Comparison of ENCODE assay signal across 16 cellular contexts in genomic region chr3:32431481-32431880, GRCh38. TPM values are rescaled to one million over a fixed set of nuclear protein-coding genes. Genes with fewer than 3 reads are reported as not detected.
DNase-seq lines count a peak whose midpoint lies in the region; ATAC-seq and TF ChIP-seq lines count a peak whose summit lies in the region.
"Had no signal": no experiment of that assay in that cellular context is flagged by ENCODE, and none has a peak within 500 bp of the region (broad histone marks: within the 10 kb centered on the region; RNA-seq: fewer than 3 reads in every experiment).

No MANE protein-coding gene starts in this region.

- peak overlapping the region; percentile 99 for H3K27ac Mint-ChIP-seq in activated CD4-positive, alpha-beta T cell treated with anti-CD3 and anti-CD28 coated beads for 36 hours
- H3K27ac Mint-ChIP-seq in CD8-positive, alpha-beta memory T cell, result peak overlapping the region; percentile 78 to 98 (median 96)
- H3K27ac Mint-ChIP-seq in activated T-helper 2 cell treated with anti-CD3 and anti-CD28 coated beads, Interferon-gamma antibody, Interleukin-2, Interleukin-4, amounts not matched to agents 10 μg/mL and 5 μg/mL and 100 μg/mL, durations not matched to agents 14 hours and 24 hours and 36 hours, result peak overlapping the region; percentile 99
- H3K27ac Mint-ChIP-seq in natural killer cell, result peak overlapping the region; percentile 52 to 62
- H3K27ac Mint-ChIP-seq: type B pancreatic cell had no signal

- peaks cover 10% of the 10 kb centered on the region for H3K36me3 Mint-ChIP-seq in activated CD4-positive, alpha-beta T cell treated with anti-CD3 and anti-CD28 coated beads for 36 hours (ENCODE audit: low read depth)
- peaks cover 0 to 3% (median 2%) of the 10 kb centered on the region in 3 donors for H3K36me3 Mint-ChIP-seq in CD8-positive, alpha-beta memory T cell
- peaks cover 14% of the 10 kb centered on the region for H3K36me3 Mint-ChIP-seq in activated T-helper 2 cell treated with anti-CD3 and anti-CD28 coated beads, Interferon-gamma antibody, Interleukin-2, Interleukin-4, amounts not matched to agents 10 μg/mL and 5 μg/mL and 100 μg/mL, durations not matched to agents 14 hours and 24 hours and 36 hours (ENCODE audit: low read depth)
- no peaks in the 10 kb centered on the region for H3K36me3 Mint-ChIP-seq in natural killer cell

- H3K36me3 ChIP-seq in CD8-positive, alpha-beta memory T cell (ENCODE audit: insufficient read depth, low read length), result no peaks in the 10 kb centered on the region
- no peaks in the 10 kb centered on the region for H3K36me3 ChIP-seq in BE2C
- H3K36me3 ChIP-seq: lower lobe of right lung, Peyer's patch had no signal

- H3K27ac ChIP-seq in CD8-positive, alpha-beta memory T cell (ENCODE audit: low read depth, low read length), result no peak overlapping the region

- no peak overlapping the region for H3K4me3 ChIP-seq in CD8-positive, alpha-beta memory T cell (ENCODE audit: low read length)
- no peak overlapping the region for H3K4me3 ChIP-seq in BE2C (ENCODE audit: low read depth, low read length)
- H3K4me3 ChIP-seq: lower lobe of right lung, Peyer's patch, smooth muscle cell had no signal

- CTCF ChIA-PET in activated CD4-positive, alpha-beta T cell treated with anti-CD3 and anti-CD28 coated beads for 36 hours (lab: Charles Lee), result interaction anchor here (2.0 to 3.4 kb wide), 2 partner anchors 8 to 12 kb away, joined by 11 to 25 read pairs; no protein-coding TSS in a partner anchor
- CTCF ChIA-PET in CD8-positive, alpha-beta memory T cell (lab: Charles Lee), result interaction anchor here (1.4 to 3.6 kb wide), 6 partner anchors 12 to 57 kb away, joined by 3 to 38 read pairs (median 5); no protein-coding TSS in a partner anchor

- H3K9me3 ChIP-seq in CD8-positive, alpha-beta memory T cell (ENCODE audit: low read length), result no peaks in the 10 kb centered on the region
- no peaks in the 10 kb centered on the region for H3K9me3 ChIP-seq in BE2C
- H3K9me3 ChIP-seq: lower lobe of right lung, Peyer's patch had no signal

- no peaks in the 10 kb centered on the region for H3K27me3 ChIP-seq in CD8-positive, alpha-beta memory T cell (ENCODE audit: insufficient read depth, low read length, poor library complexity, severe bottlenecking)
- no peaks in the 10 kb centered on the region for H3K27me3 ChIP-seq in BE2C
- H3K27me3 ChIP-seq: Peyer's patch had no signal

- TF ChIP-seq CTCF in natural killer cell (IDR thresholded peaks at IDR 0.05), result no peak
- TF ChIP-seq CTCF in BE2C (IDR thresholded peaks at IDR 0.05; ENCODE audit: low read depth, low read length), result no peak

- intact Hi-C loops in activated CD4-positive, alpha-beta T cell treated with anti-CD3 and anti-CD28 coated beads for 36 hours (cut with DNase I, micrococcal nuclease), result loop anchor here in 1 of 2 experiments (5.0 kb wide), 1 partner anchor 39 kb away; the partner anchor contains the start of gene CMTM7
- intact Hi-C loops in activated T-helper 2 cell treated with anti-CD3 and anti-CD28 coated beads, Interferon-gamma antibody, Interleukin-2, Interleukin-4, amounts not matched to agents 10 μg/mL and 5 μg/mL and 100 μg/mL, durations not matched to agents 14 hours and 24 hours and 36 hours (cut with micrococcal nuclease), result loop anchor here (10.0 kb wide), 1 partner anchor 143 kb away; the partner anchor contains the start of gene DYNC1LI1
- intact Hi-C loops in natural killer cell (cut with micrococcal nuclease), result no loop called here

- H3K4me1 ChIP-seq in CD8-positive, alpha-beta memory T cell (ENCODE audit: insufficient read depth, low read length), result peaks cover 87% of the 10 kb centered on the region
- H3K4me1 ChIP-seq in BE2C, result no peaks in the 10 kb centered on the region

- ATAC-seq in activated CD4-positive, alpha-beta T cell treated with anti-CD3 and anti-CD28 coated beads for 36 hours, result no peak
- ATAC-seq in natural killer cell (no peak), GM21447 (IDR thresholded peaks at IDR 0.05; ENCODE audit: unreplicated experiment) (no peak)
- ATAC-seq: esophagus mucosa, lower lobe of right lung had no signal

- H3K27me3 Mint-ChIP-seq in activated CD4-positive, alpha-beta T cell treated with anti-CD3 and anti-CD28 coated beads for 36 hours, result no peaks in the 10 kb centered on the region
- H3K27me3 Mint-ChIP-seq in CD8-positive, alpha-beta memory T cell, result peaks cover 0 to 3% of the 10 kb centered on the region in 2 donors
- H3K27me3 Mint-ChIP-seq in activated T-helper 2 cell treated with anti-CD3 and anti-CD28 coated beads, Interferon-gamma antibody, Interleukin-2, Interleukin-4, amounts not matched to agents 10 μg/mL and 5 μg/mL and 100 μg/mL, durations not matched to agents 14 hours and 24 hours and 36 hours (ENCODE audit: low read depth), result no peaks in the 10 kb centered on the region
- H3K27me3 Mint-ChIP-seq in natural killer cell (ENCODE audit: low read depth in 2 of 2), result no peaks in the 10 kb centered on the region

- H3K4me3 Mint-ChIP-seq in activated CD4-positive, alpha-beta T cell treated with anti-CD3 and anti-CD28 coated beads for 36 hours, result peak overlapping the region; percentile 72
- peak overlapping the region in 3 of 7 donors; percentile 14 to 84 (median 51) for H3K4me3 Mint-ChIP-seq in CD8-positive, alpha-beta memory T cell
- H3K4me3 Mint-ChIP-seq in activated T-helper 2 cell treated with anti-CD3 and anti-CD28 coated beads, Interferon-gamma antibody, Interleukin-2, Interleukin-4, amounts not matched to agents 10 μg/mL and 5 μg/mL and 100 μg/mL, durations not matched to agents 14 hours and 24 hours and 36 hours (ENCODE audit: low read depth), result no peak overlapping the region
- no peak overlapping the region for H3K4me3 Mint-ChIP-seq in natural killer cell
- H3K4me3 Mint-ChIP-seq: H9, type B pancreatic cell had no signal

- POLR2A ChIA-PET in activated CD4-positive, alpha-beta T cell treated with anti-CD3 and anti-CD28 coated beads for 36 hours (lab: Charles Lee), result interaction anchor here (1.3 kb wide), 1 partner anchor 17 kb away, joined by 4 read pairs; no protein-coding TSS in a partner anchor
- POLR2A ChIA-PET in CD8-positive, alpha-beta memory T cell (lab: Charles Lee), result interaction anchor here (2.1 kb wide), 1 partner anchor 28 kb away, joined by 15 read pairs; no protein-coding TSS in a partner anchor

- H3K9me3 Mint-ChIP-seq in activated CD4-positive, alpha-beta T cell treated with anti-CD3 and anti-CD28 coated beads for 36 hours (ENCODE audit: low read depth), result no peaks in the 10 kb centered on the region
- no peaks in the 10 kb centered on the region for H3K9me3 Mint-ChIP-seq in CD8-positive, alpha-beta memory T cell
- H3K9me3 Mint-ChIP-seq in activated T-helper 2 cell treated with anti-CD3 and anti-CD28 coated beads, Interferon-gamma antibody, Interleukin-2, Interleukin-4, amounts not matched to agents 10 μg/mL and 5 μg/mL and 100 μg/mL, durations not matched to agents 14 hours and 24 hours and 36 hours, result no peaks in the 10 kb centered on the region
- H3K9me3 Mint-ChIP-seq in natural killer cell, result no peaks in the 10 kb centered on the region
- H3K9me3 Mint-ChIP-seq: H9, type B pancreatic cell had no signal

- no peak for DNase-seq in activated CD4-positive, alpha-beta T cell treated with anti-CD3 and anti-CD28 coated beads for 36 hours
- DNase-seq in activated CD4-positive, alpha-beta T cell treated with anti-CD3 and anti-CD28 coated beads for 1 hour, result no peak
- no peak for DNase-seq in CD8-positive, alpha-beta memory T cell
- DNase-seq in activated T-helper 2 cell treated with anti-CD3 and anti-CD28 coated beads, Interferon-gamma antibody, Interleukin-2, Interleukin-4, amounts not matched to agents 10 μg/mL and 5 μg/mL and 100 μg/mL, durations not matched to agents 14 hours and 24 hours and 36 hours (ENCODE audit: low spot score), result peak; percentile 7
- DNase-seq in natural killer cell (no peak), HuH-7 (ENCODE audit: low spot score) (no peak), BE2C (no peak)
- DNase-seq: DMS79 treated with DMSO at 0.1 percent for 48 hours, H9, lower lobe of right lung, NCI-H1105 treated with DMSO at 0.1 percent for 48 hours had no signal

- peaks cover 82% of the 10 kb centered on the region for H3K4me1 Mint-ChIP-seq in activated CD4-positive, alpha-beta T cell treated with anti-CD3 and anti-CD28 coated beads for 36 hours
- peaks cover 74 to 91% (median 79%) of the 10 kb centered on the region in 3 donors for H3K4me1 Mint-ChIP-seq in CD8-positive, alpha-beta memory T cell
- peaks cover 74% of the 10 kb centered on the region for H3K4me1 Mint-ChIP-seq in activated T-helper 2 cell treated with anti-CD3 and anti-CD28 coated beads, Interferon-gamma antibody, Interleukin-2, Interleukin-4, amounts not matched to agents 10 μg/mL and 5 μg/mL and 100 μg/mL, durations not matched to agents 14 hours and 24 hours and 36 hours (ENCODE audit: low read depth)
- H3K4me1 Mint-ChIP-seq in natural killer cell, result peaks cover 54 to 67% of the 10 kb centered on the region in 2 donors

RNA-seq across cellular contexts. Expression of gene CMTM7, which starts 39.8 kb away (rescaled TPM):
- total RNA-seq in activated CD4-positive, alpha-beta T cell treated with anti-CD3 and anti-CD28 coated beads for 36 hours, result 10 to 100 TPM; 41.1 to 67.0 TPM
- 10 to 100 TPM; 33.5 to 39.4 TPM for total RNA-seq in CD8-positive, alpha-beta memory T cell
- 113 TPM for polyA plus RNA-seq in CD8-positive, alpha-beta memory T cell
- total RNA-seq in activated T-helper 2 cell treated with anti-CD3 and anti-CD28 coated beads, Interferon-gamma antibody, Interleukin-2, Interleukin-4, amounts not matched to agents 10 μg/mL and 5 μg/mL and 100 μg/mL, durations not matched to agents 14 hours and 24 hours and 36 hours, result 60.0 and 60.9 TPM in 2 replicates
- 10 to 100 TPM in 2 of 3 donors, 1 to 10 TPM in 1; 4.1 to 16.7 (median 12.8) TPM for total RNA-seq in natural killer cell
- 15.5 TPM for polyA plus RNA-seq in BE2C (2012; ENCODE audit: insufficient read depth, insufficient read length, low read depth)
